1 cellular context compared by ENCODE assay signal in genomic region chr17:75876938-75877751, GRCh38.
A peak's percentile ranks its signal among the peaks of the same experiment; 100 is the strongest.
TF ChIP-seq lines count a peak whose summit lies in the region.

No MANE protein-coding gene starts in this region.

TF ChIP-seq in HepG2, 621 proteins besides CTCF, POLR2A, EP300 and RAD21 (continued from another document and continues in another):
- no peak for TF ChIP-seq ZNF512 (CRISPR knock-in tag; IDR thresholded peaks at IDR 0.05)
- peak; percentile 5; the same call in 1 of the 2 replicates for TF ChIP-seq KLF11 (CRISPR knock-in tag; IDR thresholded peaks at IDR 0.05)
- no peak for TF ChIP-seq ARID3A (IDR thresholded peaks at IDR 0.05; ENCODE audit: low read depth, low read length)
- 0 out of 2 replicates have a peak, but pooled peaks have one; percentile 19 for TF ChIP-seq ZBTB34 (CRISPR knock-in tag; IDR thresholded peaks at IDR 0.05)
- 0 out of 2 replicates have a peak, but pooled peaks have one; percentile 56 for TF ChIP-seq GLMP (CRISPR knock-in tag; IDR thresholded peaks at IDR 0.05; ENCODE audit: borderline replicate concordance)
- peak; percentile 25; the same call in 1 of the 2 replicates for TF ChIP-seq REL (CRISPR knock-in tag; conservative IDR thresholded peaks at IDR 0.05)
- TF ChIP-seq BRD4 (CRISPR knock-in tag; IDR thresholded peaks at IDR 0.05), result peak; percentile 67; the same call in 1 of the 2 replicates
- TF ChIP-seq ZNF704 (CRISPR knock-in tag; IDR thresholded peaks at IDR 0.05; ENCODE audit: borderline replicate concordance), result peak; percentile 77; the same call in 1 of the 2 replicates
- TF ChIP-seq TFE3 (CRISPR knock-in tag; IDR thresholded peaks at IDR 0.05), result peak; percentile 50; the same call in 1 of the 2 replicates
- TF ChIP-seq BRF2 (CRISPR knock-in tag; IDR thresholded peaks at IDR 0.05), result peak; percentile 17; the same call in 1 of the 2 replicates
- TF ChIP-seq ZNF503 (CRISPR knock-in tag; IDR thresholded peaks at IDR 0.05), result no peak
- TF ChIP-seq RBM22 (optimal IDR thresholded peaks at IDR 0.05; ENCODE audit: low read length), result peak; percentile 6
- peak; percentile 86 for TF ChIP-seq ZNF18 (CRISPR knock-in tag; IDR thresholded peaks at IDR 0.05; ENCODE audit: insufficient replicate concordance)
- TF ChIP-seq SOX5 (CRISPR knock-in tag; IDR thresholded peaks at IDR 0.05; ENCODE audit: borderline replicate concordance), result peak; percentile 34; the same call in 1 of the 2 replicates
- no peak for TF ChIP-seq ELK4 (CRISPR knock-in tag; IDR thresholded peaks at IDR 0.05; ENCODE audit: borderline replicate concordance)
- no peak for TF ChIP-seq ZNF777 (CRISPR knock-in tag; IDR thresholded peaks at IDR 0.05)
- TF ChIP-seq ZSCAN30 (CRISPR knock-in tag; IDR thresholded peaks at IDR 0.05), result no peak
- 0 out of 2 replicates have a peak, but pooled peaks have one; percentile 11 for TF ChIP-seq NFIB (CRISPR knock-in tag; IDR thresholded peaks at IDR 0.05; ENCODE audit: borderline replicate concordance)
- no peak; the same call in 1 of the 2 replicates for TF ChIP-seq ZNF510 (CRISPR knock-in tag; IDR thresholded peaks at IDR 0.05; ENCODE audit: low read depth)
- TF ChIP-seq NCOA2 (CRISPR knock-in tag; IDR thresholded peaks at IDR 0.05), result no peak
- peak; percentile 52; the same call in 1 of the 2 replicates for TF ChIP-seq KAT7 (CRISPR knock-in tag; IDR thresholded peaks at IDR 0.05; ENCODE audit: borderline replicate concordance)
- no peak for TF ChIP-seq NFE2L1 (CRISPR knock-in tag; IDR thresholded peaks at IDR 0.05; ENCODE audit: borderline replicate concordance)
- no peak for TF ChIP-seq FOXP4 (CRISPR knock-in tag; IDR thresholded peaks at IDR 0.05)
- no peak for TF ChIP-seq HNF4G (IDR thresholded peaks at IDR 0.05; ENCODE audit: borderline replicate concordance, low read depth, low read length)
- no peak for TF ChIP-seq HNF4G (CRISPR knock-in tag; IDR thresholded peaks at IDR 0.05; ENCODE audit: borderline replicate concordance, low read depth)
- no peak for TF ChIP-seq THYN1 (CRISPR knock-in tag; IDR thresholded peaks at IDR 0.05; ENCODE audit: borderline replicate concordance, low read depth)
- TF ChIP-seq POGZ (CRISPR knock-in tag; IDR thresholded peaks at IDR 0.05), result peak; percentile 70; the same call in 1 of the 2 replicates
- TF ChIP-seq DBP (CRISPR knock-in tag; IDR thresholded peaks at IDR 0.05; ENCODE audit: not compliant biosample characterization), result no peak
- TF ChIP-seq ETV5 (CRISPR knock-in tag; IDR thresholded peaks at IDR 0.05; ENCODE audit: borderline replicate concordance), result peak; percentile 19; the same call in 1 of the 2 replicates
- no peak for TF ChIP-seq PAXIP1 (CRISPR knock-in tag; conservative IDR thresholded peaks at IDR 0.05)
